8 cellular contexts compared by ENCODE assay signal in genomic region chr12:27014859-27015729, GRCh38. TPM values are rescaled to one million over a fixed set of nuclear protein-coding genes. Genes with fewer than 3 reads are reported as not detected.
DNase-seq lines count a peak whose midpoint lies in the region; ATAC-seq and TF ChIP-seq lines count a peak whose summit lies in the region.

No MANE protein-coding gene starts in this region.

- H3K36me3 ChIP-seq in PC-3 (ENCODE audit: low read depth, low read length) (no peaks in the 10 kb centered on the region), osteoblast (ENCODE audit: insufficient read depth, low read length) (no peaks in the 10 kb centered on the region)

- peak overlapping the region; percentile 89 for H3K4me3 ChIP-seq in PC-3 (ENCODE audit: low read length)
- H3K4me3 ChIP-seq in osteoblast (ENCODE audit: insufficient read depth, low read length) = peak overlapping the region; percentile 80

- no peaks in the 10 kb centered on the region for H3K9me2 ChIP-seq in PC-3 (replicated peaks; ENCODE audit: low read length)

- H3K27me3 Mint-ChIP-seq in endothelial cell (ENCODE audit: unreplicated experiment) = peaks cover 9% of the 10 kb centered on the region

- no peak for TF ChIP-seq CTCF in PC-3 (conservative IDR thresholded peaks at IDR 0.05; ENCODE audit: low read depth, low read length)
- no peak for TF ChIP-seq CTCF in endothelial cell (IDR thresholded peaks at IDR 0.05; ENCODE audit: unreplicated experiment)
- TF ChIP-seq CTCF in osteoblast (IDR thresholded peaks at IDR 0.05; ENCODE audit: extremely low read depth, low read depth, low read length) = no peak

- ATAC-seq in PC-3 = peak; percentile 17; the same call in 1 of the 2 replicates
- no peak for ATAC-seq in HG02885 (IDR thresholded peaks at IDR 0.05; ENCODE audit: poor library complexity, unreplicated experiment)

- H4K20me1 ChIP-seq in PC-3 (ENCODE audit: low read length) (no peaks in the 10 kb centered on the region), osteoblast (ENCODE audit: insufficient read depth, low read length) (no peaks in the 10 kb centered on the region)

- peaks cover 52% of the 10 kb centered on the region for H3K4me1 Mint-ChIP-seq in endothelial cell (ENCODE audit: unreplicated experiment)

- H2AFZ ChIP-seq in PC-3 (ENCODE audit: low read length) = peak overlapping the region; percentile 99
- peak overlapping the region; percentile 96 for H2AFZ ChIP-seq in osteoblast (ENCODE audit: low read length)

- intact Hi-C loops in PC-3 (cut with micrococcal nuclease) = loop anchor here (1.0 to 5.0 kb wide), 10 partner anchors 77 to 687 kb away; partner anchors contain the start of genes FGFR1OP2 and STK38L

- no peaks in the 10 kb centered on the region for H3K36me3 Mint-ChIP-seq in endothelial cell (ENCODE audit: low read depth, unreplicated experiment)

- DNase-seq in NCI-H2029 (lab: John Stamatoyannopoulos, UW) (peak; percentile 21), NCI-H2029 treated with DMSO at 0.1 percent for 48 hours (lab: John Stamatoyannopoulos, UW) (no peak), PC-3 (no peak), endothelial cell (ENCODE audit: low spot score) (no peak), osteoblast (ENCODE audit: insufficient read length, low spot score, missing footprints) (no peak), NCI-H510A treated with DMSO at 0.1 percent for 48 hours (lab: John Stamatoyannopoulos, UW) (no peak), NCI-H1105 treated with DMSO at 0.1 percent for 48 hours (lab: John Stamatoyannopoulos, UW) (no peak)

- H3K27ac Mint-ChIP-seq in endothelial cell (ENCODE audit: unreplicated experiment) = peak overlapping the region; percentile 93

- CTCF ChIA-PET in PC-3 (lab: Charles Lee) = interaction anchor here (0.6 to 2.3 kb wide), 15 partner anchors 9 to 1584 kb away, joined by 3 to 31 read pairs (median 5); partner anchors contain the start of gene STK38L

- H3K4me1 ChIP-seq in PC-3 (ENCODE audit: insufficient read depth, low read length) (peaks cover 33% of the 10 kb centered on the region), osteoblast (ENCODE audit: insufficient read depth, low read length) (peaks cover 23% of the 10 kb centered on the region)

- no peaks in the 10 kb centered on the region for H3K9me3 ChIP-seq in PC-3 (ENCODE audit: low read length)
- no peaks in the 10 kb centered on the region for H3K9me3 ChIP-seq in osteoblast (ENCODE audit: low read depth, low read length)

- POLR2A ChIA-PET in PC-3 (lab: Charles Lee; ENCODE audit: unreplicated experiment) = interaction anchor here (0.7 kb wide), 1 partner anchor 165 kb away, joined by 4 read pairs; no protein-coding TSS in a partner anchor

- H3F3A ChIP-seq in PC-3 (ENCODE audit: low read length, unreplicated experiment) = no peaks in the 10 kb centered on the region

- H3K4me2 ChIP-seq in PC-3 (ENCODE audit: low read length) (peak overlapping the region; percentile 97), osteoblast (ENCODE audit: insufficient read depth, low read length) (peak overlapping the region; percentile 97)

- H3K27ac ChIP-seq in PC-3 (ENCODE audit: low read length) (peak overlapping the region; percentile 51), osteoblast (ENCODE audit: low read depth, low read length) (peak overlapping the region; percentile 98)

- peak overlapping the region; percentile 79 for H3K4me3 Mint-ChIP-seq in endothelial cell (ENCODE audit: unreplicated experiment)

- H3K27me3 ChIP-seq in PC-3 (ENCODE audit: low read length) = no peaks in the 10 kb centered on the region
- no peaks in the 10 kb centered on the region for H3K27me3 ChIP-seq in osteoblast (ENCODE audit: insufficient read depth, low read length)

- no peaks in the 10 kb centered on the region for H3K9me3 Mint-ChIP-seq in endothelial cell (ENCODE audit: unreplicated experiment)

- H3K79me2 ChIP-seq in PC-3 (ENCODE audit: low read length) (peaks cover 38% of the 10 kb centered on the region), osteoblast (ENCODE audit: insufficient read depth, low read length) (peaks cover 32% of the 10 kb centered on the region)

- peak overlapping the region; percentile 65 for H3K9ac ChIP-seq in PC-3 (ENCODE audit: low read length)

- no TSS peak for BruUV-seq in PC-3 (replicated peaks; lab: Mats Ljungman, UMichigan)

RNA-seq across cellular contexts. Expression of gene TM7SF3, which starts 0.9 kb away (rescaled TPM):
- total RNA-seq in PC-3 (2014; rRNA removed) = 109 and 114 TPM in 2 replicates
- 72.9 TPM for total RNA-seq in endothelial cell (ENCODE audit: unreplicated experiment)
- total RNA-seq in osteoblast = 68.0 and 87.2 TPM in 2 replicates

RNA-seq across cellular contexts. Expression of gene MED21, which starts 7.3 kb away (rescaled TPM):
- 41.8 and 59.8 TPM in 2 replicates for total RNA-seq in PC-3 (2014; rRNA removed)
- 42.7 TPM for total RNA-seq in endothelial cell (ENCODE audit: unreplicated experiment)
- total RNA-seq in osteoblast = 63.0 and 77.2 TPM in 2 replicates
